In genomic region chr2:210475726-210476125, GRCh38 we compare ENCODE assay signal across 8 cellular contexts. TPM values are rescaled to one million over a fixed set of nuclear protein-coding genes. Genes with fewer than 3 reads are reported as not detected.
DNase-seq lines count a peak whose midpoint lies in the region; ATAC-seq and TF ChIP-seq lines count a peak whose summit lies in the region.

No MANE protein-coding gene starts in this region.

- peaks cover 35% of the 10 kb centered on the region for H3K4me1 Mint-ChIP-seq in T-helper 1 cell treated with Interleukin-12 subunit alpha and Interleukin-12 subunit beta and Interleukin-4 antibody, amounts not matched to agents 30 μg/mL and 1 μg/mL, for 36 hours (ENCODE audit: low read depth)
- peaks cover 21% of the 10 kb centered on the region for H3K4me1 Mint-ChIP-seq in WTC11

- H3K36me3 Mint-ChIP-seq in T-helper 1 cell treated with Interleukin-12 subunit alpha and Interleukin-12 subunit beta and Interleukin-4 antibody, amounts not matched to agents 30 μg/mL and 1 μg/mL, for 36 hours (ENCODE audit: low read depth), result peaks cover 13% of the 10 kb centered on the region
- peaks cover 21% of the 10 kb centered on the region for H3K36me3 Mint-ChIP-seq in WTC11

- peak overlapping the region; percentile 63 for H3K9ac ChIP-seq in iPS-15b (ENCODE audit: low read depth, low read length)
- peak overlapping the region; percentile 90 to 97 (median 92) for H3K9ac ChIP-seq in subcutaneous abdominal adipose tissue (ENCODE audit: low read length in 5 of 5)

- H3K4me1 ChIP-seq in iPS-15b (ENCODE audit: control insufficient read depth, insufficient read depth, low read length) (no peaks in the 10 kb centered on the region), subcutaneous abdominal adipose tissue (ENCODE audit: control insufficient read depth in 5 of 5, insufficient read depth in 5 of 5, low read length in 5 of 5) (peaks cover 0 to 22% (median 11%) of the 10 kb centered on the region in 5 donors)

- no peak for TF ChIP-seq CTCF in WTC11 (IDR thresholded peaks at IDR 0.05)

- no peaks in the 10 kb centered on the region for H3K27me3 Mint-ChIP-seq in T-helper 1 cell treated with Interleukin-12 subunit alpha and Interleukin-12 subunit beta and Interleukin-4 antibody, amounts not matched to agents 30 μg/mL and 1 μg/mL, for 36 hours (ENCODE audit: low read depth)
- H3K27me3 Mint-ChIP-seq in WTC11 (ENCODE audit: low read depth), result no peaks in the 10 kb centered on the region

- H3K27ac Mint-ChIP-seq in T-helper 1 cell treated with Interleukin-12 subunit alpha and Interleukin-12 subunit beta and Interleukin-4 antibody, amounts not matched to agents 30 μg/mL and 1 μg/mL, for 36 hours, result no peak overlapping the region
- H3K27ac Mint-ChIP-seq in WTC11, result no peak overlapping the region

- no peak overlapping the region for H3K27ac ChIP-seq in subcutaneous abdominal adipose tissue (ENCODE audit: low read depth, low read length)

- no peaks in the 10 kb centered on the region for H3K27me3 ChIP-seq in iPS-15b (ENCODE audit: control insufficient read depth, insufficient read depth, low read length)
- peaks cover 0 to 3% (median 0%) of the 10 kb centered on the region in 5 donors for H3K27me3 ChIP-seq in subcutaneous abdominal adipose tissue (ENCODE audit: control insufficient read depth in 5 of 5, insufficient read depth in 4 of 5, low read length in 5 of 5)

- no peak for DNase-seq in T-helper 1 cell
- no peak for DNase-seq in WTC11 (ENCODE audit: low spot score)
- no peak for DNase-seq in GF-D8 (lab: John Stamatoyannopoulos, UW)
- DNase-seq in activated CD8-positive, alpha-beta memory T cell treated with anti-CD3 and anti-CD28 coated beads, Interleukin-2, amount 50 U/mL, for 4 hours, result no peak

- POLR2A ChIA-PET in WTC11 (lab: Charles Lee), result interaction anchor here (1.0 to 1.4 kb wide), 2 partner anchors 82 to 109 kb away, joined by 3 read pairs; no protein-coding TSS in a partner anchor

- no peaks in the 10 kb centered on the region for H3K9me3 Mint-ChIP-seq in T-helper 1 cell treated with Interleukin-12 subunit alpha and Interleukin-12 subunit beta and Interleukin-4 antibody, amounts not matched to agents 30 μg/mL and 1 μg/mL, for 36 hours
- no peaks in the 10 kb centered on the region for H3K9me3 Mint-ChIP-seq in WTC11

- H3K4me3 Mint-ChIP-seq in T-helper 1 cell treated with Interleukin-12 subunit alpha and Interleukin-12 subunit beta and Interleukin-4 antibody, amounts not matched to agents 30 μg/mL and 1 μg/mL, for 36 hours, result peak overlapping the region; percentile 68
- H3K4me3 Mint-ChIP-seq in WTC11, result peak overlapping the region; percentile 91

- H3K4me3 ChIP-seq in iPS-15b (ENCODE audit: low read depth, low read length), result peak overlapping the region; percentile 81
- peak overlapping the region; percentile 85 to 90 (median 88) for H3K4me3 ChIP-seq in subcutaneous abdominal adipose tissue (ENCODE audit: low read depth in 1 of 5, low read length in 5 of 5)

- H3K36me3 ChIP-seq in iPS-15b (ENCODE audit: control insufficient read depth, insufficient read depth, low read length) (no peaks in the 10 kb centered on the region), subcutaneous abdominal adipose tissue (ENCODE audit: control insufficient read depth in 5 of 5, insufficient read depth in 5 of 5, low read length in 5 of 5) (peaks cover 8 to 13% (median 11%) of the 10 kb centered on the region in 5 donors)

- H3K9me3 ChIP-seq in iPS-15b (ENCODE audit: control insufficient read depth, insufficient read depth, low read length) (no peaks in the 10 kb centered on the region), subcutaneous abdominal adipose tissue (ENCODE audit: control insufficient read depth in 5 of 5, low read length in 5 of 5) (no peaks in the 10 kb centered on the region)

- CTCF ChIA-PET in WTC11 (lab: Charles Lee), result interaction anchor here (1.5 kb wide), 1 partner anchor 27 kb away, joined by 3 read pairs; no protein-coding TSS in a partner anchor

- ATAC-seq in WTC11, result no peak
- ATAC-seq in activated CD4-positive, CD25-positive, alpha-beta regulatory T cell treated with anti-CD3 and anti-CD28 coated beads, Interleukin-2, amount 50 U/mL, for 24 hours, result no peak

TF ChIP-seq in WTC11, 78 proteins besides CTCF, POLR2A, EP300 and RAD21 (continues in another document):
- TF ChIP-seq STAT6 (CRISPR knock-in tag; conservative IDR thresholded peaks at IDR 0.05; ENCODE audit: low read depth) (no peak), ZNF416 (CRISPR knock-in tag; IDR thresholded peaks at IDR 0.05) (no peak), MAX (CRISPR knock-in tag; IDR thresholded peaks at IDR 0.05) (no peak), HMGA2 (CRISPR knock-in tag; IDR thresholded peaks at IDR 0.05) (no peak), GABPB1 (CRISPR knock-in tag; IDR thresholded peaks at IDR 0.05) (no peak), AFF4 (CRISPR knock-in tag; IDR thresholded peaks at IDR 0.05; ENCODE audit: borderline replicate concordance) (no peak), ERG (CRISPR knock-in tag; IDR thresholded peaks at IDR 0.05) (no peak)
- TF ChIP-seq, protein P1, sequence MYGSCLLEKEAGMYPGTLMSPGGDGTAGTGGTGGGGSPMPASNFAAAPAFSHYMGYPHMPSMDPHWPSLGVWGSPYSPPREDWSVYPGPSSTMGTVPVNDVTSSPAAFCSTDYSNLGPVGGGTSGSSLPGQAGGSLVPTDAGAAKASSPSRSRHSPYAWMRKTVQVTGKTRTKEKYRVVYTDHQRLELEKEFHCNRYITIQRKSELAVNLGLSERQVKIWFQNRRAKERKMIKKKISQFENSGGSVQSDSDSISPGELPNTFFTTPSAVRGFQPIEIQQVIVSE (CRISPR knock-in tag; IDR thresholded peaks at IDR 0.05; ENCODE audit: borderline replicate concordance), result no peak

RNA-seq across cellular contexts. Expression of gene LANCL1, which starts 0.8 kb away (rescaled TPM):
- 35.9 to 54.0 TPM (median 52.0 TPM) in 3 replicates for total RNA-seq in WTC11 (2021)
